8 cellular contexts compared by ENCODE assay signal in genomic region chr12:95548056-95548538, GRCh38.
DNase-seq lines count a peak whose midpoint lies in the region; ATAC-seq lines count a peak whose summit lies in the region.

No MANE protein-coding gene starts in this region.

- peaks cover 4% of the 10 kb centered on the region for H3K9me3 Mint-ChIP-seq in activated naive CD8-positive, alpha-beta T cell (ENCODE audit: low read depth)

- H3K27ac Mint-ChIP-seq in activated naive CD8-positive, alpha-beta T cell: peak overlapping the region; percentile 92

- H3K9me3 ChIP-seq in ES-I3 (ENCODE audit: control insufficient read depth, insufficient read depth, low read length): no peaks in the 10 kb centered on the region

- no peak for ATAC-seq in GM18520 (IDR thresholded peaks at IDR 0.05; ENCODE audit: unreplicated experiment)

- no peaks in the 10 kb centered on the region for H3K27me3 Mint-ChIP-seq in activated naive CD8-positive, alpha-beta T cell

- H3K4me3 ChIP-seq in skeletal muscle cell (ENCODE audit: low read depth, low read length): peak overlapping the region; percentile 58

- H3K4me1 ChIP-seq in ES-I3 (ENCODE audit: insufficient read depth, low read length): peaks cover 8% of the 10 kb centered on the region

- H3K36me3 Mint-ChIP-seq in activated naive CD8-positive, alpha-beta T cell: peaks cover 6% of the 10 kb centered on the region

- DNase-seq in NCI-H82 treated with DMSO at 0.1 percent for 48 hours (lab: John Stamatoyannopoulos, UW; ENCODE audit: unreplicated experiment) (peak; percentile 54), hepatic stellate cell (ENCODE audit: low spot score) (peak; percentile 49), skeletal muscle cell (ENCODE audit: low read depth) (no peak), NCI-H774 (lab: John Stamatoyannopoulos, UW) (no peak), 8988T (no peak)

- H3K4me3 Mint-ChIP-seq in activated naive CD8-positive, alpha-beta T cell: peak overlapping the region; percentile 95

- peaks cover 50% of the 10 kb centered on the region for H3K4me1 Mint-ChIP-seq in activated naive CD8-positive, alpha-beta T cell (ENCODE audit: low read depth)

- peak overlapping the region; percentile 82 for H3K9ac ChIP-seq in ES-I3 (ENCODE audit: low read depth, low read length)

- no peaks in the 10 kb centered on the region for H3K36me3 ChIP-seq in ES-I3 (ENCODE audit: insufficient read depth, low read length)

Comparison
In these comparisons a context has a peak if more than half of its experiments do, and no peak if none do; other contexts are left out.
1. DNase-seq: peak in NCI-H82 treated with DMSO at 0.1 percent for 48 hours (single experiment) and hepatic stellate cell (single experiment); none in skeletal muscle cell (single experiment), NCI-H774 (single experiment) and 8988T (single experiment).